8 cellular contexts compared by ENCODE assay signal in the genomic region with DNA sequence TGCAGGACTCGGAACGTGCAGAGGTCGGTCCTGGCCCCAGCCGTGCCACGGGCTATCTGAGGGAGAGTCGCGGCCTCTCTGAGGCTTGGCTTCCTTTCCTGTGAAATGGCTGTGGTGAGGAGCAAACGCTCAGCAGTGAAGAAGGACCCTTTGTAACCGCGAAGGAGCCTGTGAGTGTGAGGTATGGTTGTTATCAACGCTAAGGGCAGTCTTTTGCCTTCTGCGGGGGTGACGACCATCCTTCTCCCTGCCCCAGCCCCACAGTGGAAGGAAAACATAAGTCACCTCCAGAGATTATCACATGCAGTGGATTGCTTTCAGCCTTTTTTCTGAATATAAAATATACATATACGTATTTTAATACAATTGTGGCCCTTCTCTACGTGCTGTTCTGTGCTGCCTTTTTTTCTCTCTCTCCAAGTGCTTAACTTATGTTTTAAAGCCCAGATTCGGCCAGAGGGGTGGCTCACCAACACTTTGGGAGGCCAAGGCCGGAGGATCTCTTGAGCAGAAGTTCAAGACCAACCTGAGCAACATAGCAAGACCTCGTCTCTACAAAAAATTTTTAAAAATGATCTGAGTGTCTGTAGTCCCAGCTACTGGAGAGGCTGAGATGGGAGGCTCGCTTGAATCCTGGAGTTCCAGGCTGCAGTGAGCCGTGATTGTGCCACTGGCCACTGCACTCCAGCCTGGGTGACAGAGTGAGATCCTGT. TPM values are rescaled to one million over a fixed set of nuclear protein-coding genes. Genes with fewer than 3 reads are reported as not detected.
A peak's percentile ranks its signal among the peaks of the same experiment; 100 is the strongest.
DNase-seq lines count a peak whose midpoint lies in the region; TF ChIP-seq lines count a peak whose summit lies in the region.

No MANE protein-coding gene starts in this region.

- CTCF ChIA-PET in GM10248 (lab: Yijun Ruan, JAX) (interaction anchor here (1.0 to 33.0 kb wide), 19 partner anchors 11 to 145 kb away, joined by 3 to 1220 read pairs (median 17); a partner anchor contains a TSS), OCI-LY7 (lab: Charles Lee; ENCODE audit: unreplicated experiment) (interaction anchor here (0.6 to 3.6 kb wide), 10 partner anchors 8 to 153 kb away, joined by 3 to 50 read pairs (median 8); no protein-coding TSS in a partner anchor)

- no peak for TF ChIP-seq POLR2A in prostate gland (IDR thresholded peaks at IDR 0.05)

- BruUV-seq in OCI-LY7 (replicated peaks; lab: Mats Ljungman, UMichigan), result TSS peak; percentile 85

- H3K9me2 ChIP-seq in OCI-LY7 (ENCODE audit: insufficient read depth, low read length), result no peaks in the 10 kb centered on the region

- H3K4me1 ChIP-seq in OCI-LY7 (ENCODE audit: insufficient read depth, low read length, poor library complexity, severe bottlenecking), result peaks cover 65% of the 10 kb centered on the region
- H3K4me1 ChIP-seq in prostate gland (replicated peaks), result no peaks in the 10 kb centered on the region

- H3K79me2 ChIP-seq in OCI-LY7 (ENCODE audit: insufficient read depth, low read depth, low read length), result no peaks in the 10 kb centered on the region

- TF ChIP-seq CTCF in GM10248 (IDR thresholded peaks at IDR 0.05; ENCODE audit: control extremely low read depth, extremely low read depth, low read depth, missing control alignments), result peak; percentile 3
- TF ChIP-seq CTCF in OCI-LY7 (conservative IDR thresholded peaks at IDR 0.05; ENCODE audit: low read length), result peak; percentile 45; the same call in 1 of the 2 replicates
- TF ChIP-seq CTCF in epithelial cell of esophagus (IDR thresholded peaks at IDR 0.05; ENCODE audit: insufficient read depth, low read depth, low read length, missing control alignments), result no peak
- TF ChIP-seq CTCF in prostate gland (IDR thresholded peaks at IDR 0.05), result peak in 1 of 4 experiments; percentile 10

- H3K9me3 ChIP-seq in OCI-LY7 (ENCODE audit: low read length), result no peaks in the 10 kb centered on the region
- H3K9me3 ChIP-seq in prostate gland, result no peaks in the 10 kb centered on the region

- H4K20me1 ChIP-seq in OCI-LY7 (ENCODE audit: insufficient read depth, low read length), result no peaks in the 10 kb centered on the region

- POLR2A ChIA-PET in GM10248 (lab: Yijun Ruan, JAX) (interaction anchor here (0.7 to 1.3 kb wide), 2 partner anchors 9 to 18 kb away, joined by 3 to 7 read pairs; a partner anchor contains a TSS), OCI-LY7 (lab: Charles Lee) (interaction anchor here (0.7 to 4.1 kb wide), 10 partner anchors 8 to 339 kb away, joined by 3 to 33 read pairs (median 5); a partner anchor contains a TSS)

- DNase-seq in GM10248 (ENCODE audit: extremely low spot score) (no peak), OCI-LY7 (ENCODE audit: low spot score) (peak; percentile 59), epithelial cell of esophagus (ENCODE audit: low read depth) (no peak), prostate gland (ENCODE audit: low spot score) (no peak), C1 segment of cervical spinal cord (lab: John Stamatoyannopoulos, UW) (no peak), ecto neural progenitor cell (ENCODE audit: low spot score) (no peak), inferior parietal cortex (ENCODE audit: extremely low spot score) (no peak), SK-N-DZ (ENCODE audit: low spot score) (no peak)

- peak overlapping the region; percentile 70 for H3K4me3 ChIP-seq in OCI-LY7 (ENCODE audit: low read depth, low read length, poor library complexity, severe bottlenecking)
- H3K4me3 ChIP-seq in epithelial cell of esophagus (ENCODE audit: low read length), result peak overlapping the region; percentile 41
- H3K4me3 ChIP-seq in prostate gland, result peak overlapping the region; percentile 42 to 44

- intact Hi-C loops in OCI-LY7 (cut with micrococcal nuclease; ENCODE audit: unreplicated experiment) (loop anchor here (2.0 kb wide), 1 partner anchor 27 kb away; a partner anchor contains a TSS), prostate gland (cut with DNase I) (no loop called here)

- peak overlapping the region; percentile 53; the same call in 1 of the 2 replicates for H2AFZ ChIP-seq in OCI-LY7 (ENCODE audit: low read length)

- H3K27me3 ChIP-seq in prostate gland (replicated peaks; ENCODE audit: insufficient read depth), result no peaks in the 10 kb centered on the region

- no peaks in the 10 kb centered on the region for H3K36me3 ChIP-seq in OCI-LY7 (ENCODE audit: insufficient read depth, low read length)
- H3K36me3 ChIP-seq in prostate gland, result no peaks in the 10 kb centered on the region

- WGBS in prostate gland, result 27% methylated on average over 20 of the region's 20 CpGs

- peak overlapping the region; percentile 71 for H3K4me2 ChIP-seq in OCI-LY7 (ENCODE audit: low read length)

- H3K27ac ChIP-seq in OCI-LY7 (ENCODE audit: low read depth, low read length, poor library complexity, severe bottlenecking) (peak overlapping the region; percentile 56), prostate gland (peak overlapping the region; percentile 57 to 89)

RNA-seq across cellular contexts. Expression of a gene that starts 17.4 kb away (rescaled TPM):
- 0.41 and 0.66 TPM in 2 replicates for total RNA-seq in OCI-LY7 (2014; rRNA removed; shearing (Covaris generic))
- 0.89 and 1.3 TPM in 2 replicates for total RNA-seq in OCI-LY7 (2022)
- total RNA-seq in prostate gland, result 10 to 100 TPM; 16.5 to 38.6 TPM
- polyA plus RNA-seq in SK-N-DZ (2014; cell fraction: cytosol; rRNA removed), result 13.6 and 121 TPM in 2 replicates
- 24.1 and 50.0 TPM in 2 replicates for polyA plus RNA-seq in SK-N-DZ (2014; cell fraction: nucleus; rRNA removed)

RNA-seq across cellular contexts. Expression of a gene that starts 27.1 kb away (rescaled TPM):
- total RNA-seq in OCI-LY7 (2014; rRNA removed; shearing (Covaris generic)), result 25.3 and 29.3 TPM in 2 replicates
- total RNA-seq in OCI-LY7 (2022), result 28.1 and 29.0 TPM in 2 replicates
- total RNA-seq in prostate gland, result 100 to 1,000 TPM in 1 of 2 donors, 10 to 100 TPM in 1; 85.1 to 125 TPM
- polyA plus RNA-seq in SK-N-DZ (2014; cell fraction: cytosol; rRNA removed), result 14.7 and 19.6 TPM in 2 replicates
- 16.8 and 20.0 TPM in 2 replicates for polyA plus RNA-seq in SK-N-DZ (2014; cell fraction: nucleus; rRNA removed)

RNA-seq across cellular contexts. Expression of a gene that starts 45.6 kb away (rescaled TPM):
- total RNA-seq in OCI-LY7 (2014; rRNA removed; shearing (Covaris generic)), result 53.9 and 65.5 TPM in 2 replicates
- total RNA-seq in OCI-LY7 (2022) (30.7 and 38.0 TPM in 2 replicates), prostate gland (10 to 100 TPM; 60.0 to 64.1 TPM)
- polyA plus RNA-seq in SK-N-DZ (2014; cell fraction: cytosol; rRNA removed), result 57.9 and 64.7 TPM in 2 replicates
- 40.6 and 41.2 TPM in 2 replicates for polyA plus RNA-seq in SK-N-DZ (2014; cell fraction: nucleus; rRNA removed)

RNA-seq across cellular contexts. Expression of a gene that starts 55.4 kb away (rescaled TPM):
- not detected in 2 replicates for total RNA-seq in OCI-LY7 (2014; rRNA removed; shearing (Covaris generic))
- total RNA-seq in OCI-LY7 (2022) (not detected in 2 replicates), prostate gland (10 to 100 TPM in 1 of 2 donors, 1 to 10 TPM in 1; 7.5 to 30.2 TPM)
- not detected in 2 replicates for polyA plus RNA-seq in SK-N-DZ (2014; cell fraction: cytosol; rRNA removed)
- polyA plus RNA-seq in SK-N-DZ (2014; cell fraction: nucleus; rRNA removed), result not detected in 2 replicates

Comparison
In these comparisons a context has a peak if more than half of its experiments do, and no peak if none do; other contexts are left out.
1. RNA of a gene that starts 17.4 kb away (total RNA-seq): 16.5 to 38.6 TPM in prostate gland; 0.41 to 1.3 TPM in OCI-LY7; every median in the first group is over 4 times any median in the second.
2. Peak in every context shown above with its lines, with median percentiles within 50 percentile points of each other: H3K4me3 ChIP-seq.